Comparison of ENCODE assay signal across 10 cellular contexts in genomic region chr10:133608855-133609254, GRCh38. TPM values are rescaled to one million over a fixed set of nuclear protein-coding genes. Genes with fewer than 3 reads are reported as not detected.
A peak's percentile ranks its signal among the peaks of the same experiment; 100 is the strongest.
DNase-seq lines count a peak whose midpoint lies in the region; ATAC-seq, FAIRE-seq and TF ChIP-seq lines count a peak whose summit lies in the region.
"Had no signal": no experiment of that assay in that cellular context is flagged by ENCODE, and none has a peak within 500 bp of the region (broad histone marks: within the 10 kb centered on the region; RNA-seq: fewer than 3 reads in every experiment).

No MANE protein-coding gene starts in this region.

- WGBS in K562 (ENCODE audit: insufficient coverage, low coverage, missing lambda C conversion rate), result 0% methylated on average over 2 of the region's 3 CpGs

- H3K9ac ChIP-seq in Karpas-422 (ENCODE audit: low read length) (no peak overlapping the region), K562 (ENCODE audit: insufficient read depth in 1 of 2, low read depth in 2 of 2, low read length in 2 of 2) (no peak overlapping the region)

- H3K9me3 ChIP-seq in DOHH2 (ENCODE audit: control insufficient read depth, insufficient read depth, low read length), result peaks cover 7% of the 10 kb centered on the region; the same call in 1 of the 2 replicates
- H3K9me3 ChIP-seq in Karpas-422 (ENCODE audit: low read length), result peaks cover 15% of the 10 kb centered on the region; the same call in 1 of the 2 replicates
- H3K9me3 ChIP-seq in K562 (replicated peaks; ENCODE audit: control insufficient read depth, insufficient read depth, low read depth, low read length), result no peaks in the 10 kb centered on the region

- no peaks in the 10 kb centered on the region for H3K36me3 ChIP-seq in DOHH2 (ENCODE audit: control insufficient read depth, low read length)
- H3K36me3 ChIP-seq in Karpas-422 (ENCODE audit: insufficient read depth, low read length), result no peaks in the 10 kb centered on the region
- H3K36me3 ChIP-seq in K562 (ENCODE audit: control insufficient read depth, insufficient read depth, low read length), result no peaks in the 10 kb centered on the region

- H3K36me3 Mint-ChIP-seq in osteocyte (ENCODE audit: unreplicated experiment), result no peaks in the 10 kb centered on the region
- H3K36me3 Mint-ChIP-seq: activated naive CD8-positive, alpha-beta T cell treated with anti-CD3 and anti-CD28 coated beads, Interleukin-2, amount 10 ng/mL, durations not matched to agents 7 days and 5 days had no signal

- no peak overlapping the region for H3K4me3 Mint-ChIP-seq in osteocyte (ENCODE audit: unreplicated experiment)
- H3K4me3 Mint-ChIP-seq: activated naive CD8-positive, alpha-beta T cell treated with anti-CD3 and anti-CD28 coated beads, Interleukin-2, amount 10 ng/mL, durations not matched to agents 7 days and 5 days; naive thymus-derived CD8-positive, alpha-beta T cell had no signal

- DNase-seq in Karpas-422, result peak; percentile 46
- no peak for DNase-seq in K562 (ENCODE audit: extremely low read depth in 1 of 4, low spot score in 3 of 4)
- DNase-seq in osteocyte (ENCODE audit: extremely low spot score, unreplicated experiment), result no peak
- DNase-seq in NCI-H2029 (lab: John Stamatoyannopoulos, UW), result no peak
- DNase-seq in activated T-cell treated with anti-CD3 and anti-CD28 coated beads, Interleukin-2, amount 50 U/mL, for 1 hour, result no peak
- DNase-seq in activated gamma-delta T cell (lab: John Stamatoyannopoulos, UW), result no peak
- DNase-seq: activated naive CD8-positive, alpha-beta T cell treated with anti-CD3 and anti-CD28 coated beads, Interleukin-2, amount 10 ng/mL, durations not matched to agents 7 days and 5 days had no signal

- CTCF ChIA-PET in K562 (lab: Yijun Ruan, JAX; ENCODE audit: low intra/inter-chr PET ratio), result no interaction called here

- BruUV-seq in K562 (replicated peaks; lab: Mats Ljungman, UMichigan), result no TSS peak

- POLR2A ChIA-PET in K562 (lab: Yijun Ruan, JAX), result no interaction called here

- no peak for TF ChIP-seq EP300 in K562 (IDR thresholded peaks at IDR 0.05; ENCODE audit: low read length)

- intact Hi-C loops in K562 (cut with micrococcal nuclease), result no loop called here

- no peak overlapping the region for H2AFZ ChIP-seq in Karpas-422 (ENCODE audit: low read length)
- no peak overlapping the region for H2AFZ ChIP-seq in K562 (ENCODE audit: low read depth, low read length)

- TF ChIP-seq POLR2A in K562 (conservative IDR thresholded peaks at IDR 0.05), result no peak

- peak; percentile 59 for TF ChIP-seq CTCF in DOHH2 (IDR thresholded peaks at IDR 0.05; ENCODE audit: low read depth, low read length, poor library complexity, severe bottlenecking)
- TF ChIP-seq CTCF in K562 (IDR thresholded peaks at IDR 0.05 in 2 of 3, conservative IDR thresholded peaks at IDR 0.05 in 1 of 3; ENCODE audit: insufficient read depth in 2 of 3, low read depth in 1 of 3, low read length in 3 of 3), result peak in 2 of 3 experiments; percentile 31 to 51; a peak in 3 of 6 replicates
- peak; percentile 51 for TF ChIP-seq CTCF in osteocyte (IDR thresholded peaks at IDR 0.05)

- peaks cover 18% of the 10 kb centered on the region for H3K9me3 Mint-ChIP-seq in osteocyte (ENCODE audit: unreplicated experiment)
- H3K9me3 Mint-ChIP-seq: activated naive CD8-positive, alpha-beta T cell treated with anti-CD3 and anti-CD28 coated beads, Interleukin-2, amount 10 ng/mL, durations not matched to agents 7 days and 5 days had no signal

- H3K4me1 Mint-ChIP-seq in osteocyte (ENCODE audit: unreplicated experiment), result no peaks in the 10 kb centered on the region
- H3K4me1 Mint-ChIP-seq: naive thymus-derived CD8-positive, alpha-beta T cell had no signal

- no peak for FAIRE-seq in K562 (lab: Jason Lieb, UNC)

- H3K4me1 ChIP-seq in DOHH2 (ENCODE audit: control insufficient read depth, low read length), result no peaks in the 10 kb centered on the region
- no peaks in the 10 kb centered on the region for H3K4me1 ChIP-seq in Karpas-422 (ENCODE audit: low read length)
- no peaks in the 10 kb centered on the region for H3K4me1 ChIP-seq in K562 (replicated peaks in 1 of 2; ENCODE audit: control insufficient read depth in 2 of 2, insufficient read depth in 2 of 2, low read length in 2 of 2)

- H3K9me1 ChIP-seq in K562 (ENCODE audit: control insufficient read depth, insufficient read depth, low read length), result no peaks in the 10 kb centered on the region

- H3K4me3 ChIP-seq in DOHH2 (ENCODE audit: low read length), result no peak overlapping the region
- no peak overlapping the region for H3K4me3 ChIP-seq in Karpas-422 (ENCODE audit: low read length)
- H3K4me3 ChIP-seq in K562, result no peak overlapping the region

- H3K79me2 ChIP-seq in DOHH2 (ENCODE audit: control insufficient read depth, low read length) (no peaks in the 10 kb centered on the region), Karpas-422 (ENCODE audit: low read length) (no peaks in the 10 kb centered on the region), K562 (ENCODE audit: control insufficient read depth, insufficient read depth, low read length) (no peaks in the 10 kb centered on the region)

- in situ Hi-C loops in K562 (cut with MboI), result no loop called here

- no peaks in the 10 kb centered on the region for H3F3A ChIP-seq in DOHH2 (ENCODE audit: control insufficient read depth, insufficient read depth)

- no peak overlapping the region for H3K27ac Mint-ChIP-seq in osteocyte (ENCODE audit: unreplicated experiment)
- H3K27ac Mint-ChIP-seq: activated naive CD8-positive, alpha-beta T cell treated with anti-CD3 and anti-CD28 coated beads, Interleukin-2, amount 10 ng/mL, durations not matched to agents 7 days and 5 days had no signal

- no peak overlapping the region for H3K4me2 ChIP-seq in DOHH2 (ENCODE audit: low read length)
- H3K4me2 ChIP-seq in Karpas-422 (ENCODE audit: low read depth, low read length, poor library complexity, severe bottlenecking), result no peak overlapping the region
- no peak overlapping the region for H3K4me2 ChIP-seq in K562 (ENCODE audit: insufficient read depth, low read length)

- H3K9me2 ChIP-seq in DOHH2 (replicated peaks; ENCODE audit: control insufficient read depth, low read length), result no peaks in the 10 kb centered on the region
- no peaks in the 10 kb centered on the region for H3K9me2 ChIP-seq in Karpas-422 (replicated peaks; ENCODE audit: insufficient read depth, low read length)

- no peak overlapping the region for H3K27ac ChIP-seq in DOHH2 (ENCODE audit: low read depth, low read length)
- H3K27ac ChIP-seq in Karpas-422 (ENCODE audit: low read length), result no peak overlapping the region
- H3K27ac ChIP-seq in K562 (ENCODE audit: extremely low read depth, low read depth, low read length), result no peak overlapping the region

- H4K20me1 ChIP-seq in DOHH2 (ENCODE audit: control insufficient read depth, insufficient read depth, low read depth, low read length) (no peaks in the 10 kb centered on the region), Karpas-422 (ENCODE audit: insufficient read depth, low read depth, low read length) (no peaks in the 10 kb centered on the region), K562 (replicated peaks; ENCODE audit: control insufficient read depth, insufficient read depth, low read length) (no peaks in the 10 kb centered on the region)

- ATAC-seq in K562, result no peak
- ATAC-seq in HG02798 (IDR thresholded peaks at IDR 0.05; ENCODE audit: poor library complexity, unreplicated experiment), result no peak
- ATAC-seq: naive thymus-derived CD8-positive, alpha-beta T cell had no signal

- H3K27me3 Mint-ChIP-seq in osteocyte (ENCODE audit: unreplicated experiment), result peaks cover 13% of the 10 kb centered on the region

- TF ChIP-seq RAD21 in K562 (CRISPR knock-in tag; conservative IDR thresholded peaks at IDR 0.05 in 1 of 2, IDR thresholded peaks at IDR 0.05 in 1 of 2), result no peak; a peak in 1 of 4 replicates

- H3K27me3 ChIP-seq in DOHH2 (ENCODE audit: control insufficient read depth, low read length), result peaks cover 4% of the 10 kb centered on the region; the same call in 1 of the 2 replicates
- no peaks in the 10 kb centered on the region for H3K27me3 ChIP-seq in Karpas-422 (ENCODE audit: low read length)
- no peaks in the 10 kb centered on the region for H3K27me3 ChIP-seq in K562 (ENCODE audit: control insufficient read depth in 2 of 2, insufficient read depth in 2 of 2, low read length in 2 of 2)

RNA-seq across cellular contexts. Expression of gene FRG2B, which starts 17.7 kb away (rescaled TPM):
- total RNA-seq in Karpas-422 (2014; rRNA removed; shearing (Covaris generic); ENCODE audit: low replicate concordance), result not detected in 2 replicates
- total RNA-seq in K562 (2011; cell fraction: chromatin; rRNA removed; ENCODE audit: low replicate concordance), result not detected in 2 replicates
- total RNA-seq in K562 (2011; cell fraction: nucleolus; rRNA removed), result not detected in 2 replicates
- not detected in 2 replicates for total RNA-seq in K562 (2011; cell fraction: nucleoplasm; rRNA removed)
- total RNA-seq in K562 (2014; rRNA removed), result not detected in 2 replicates
- not detected in 2 replicates for total RNA-seq in K562 (2014; rRNA removed; fragmentation: Illumina TruSeq; extraction: Trizol)
- not detected in 2 replicates for total RNA-seq in K562 (2015; rRNA removed; fragmentation: Illumina TruSeq; extraction: Trizol)
- total RNA-seq in K562 (2021), result not detected in 2 replicates
- polyA plus RNA-seq in K562 (2011; rRNA removed), result not detected in 2 replicates
- not detected in 2 replicates for polyA plus RNA-seq in K562 (2011; cell fraction: cytosol; rRNA removed)
- not detected in 2 replicates for polyA plus RNA-seq in K562 (2011; cell fraction: nucleus; rRNA removed)
- polyA plus RNA-seq in K562 (2012), result not detected in 2 replicates
- polyA plus RNA-seq in K562 (2014; fragmentation: Illumina TruSeq; extraction: Trizol), result not detected in 2 replicates
- not detected for polyA plus RNA-seq in K562 (2014; fragmentation: Nextera tagmentation; extraction: Ambion mirVana)
- not detected in 2 replicates for polyA plus RNA-seq in K562 (2014; rRNA removed)
- not detected in 2 replicates for polyA minus RNA-seq in K562 (2011; rRNA and poly(A)+ RNA removed)
- not detected in 2 replicates for polyA minus RNA-seq in K562 (2011; cell fraction: cytosol; rRNA and poly(A)+ RNA removed)
- not detected in 2 replicates for polyA minus RNA-seq in K562 (2011; cell fraction: nucleus; rRNA and poly(A)+ RNA removed)
- not detected in 2 replicates for total RNA-seq in osteocyte
- total RNA-seq: activated naive CD8-positive, alpha-beta T cell treated with anti-CD3 and anti-CD28 coated beads, Interleukin-2, amount 10 ng/mL, durations not matched to agents 7 days and 5 days; naive thymus-derived CD8-positive, alpha-beta T cell had no signal
- polyA plus RNA-seq: naive thymus-derived CD8-positive, alpha-beta T cell had no signal

RNA-seq across cellular contexts. Expression of gene SYCE1, which starts 43.5 kb away (rescaled TPM):
- total RNA-seq in Karpas-422 (2014; rRNA removed; shearing (Covaris generic); ENCODE audit: low replicate concordance), result not detected in 2 replicates
- not detected in 2 replicates for total RNA-seq in K562 (2011; cell fraction: chromatin; rRNA removed; ENCODE audit: low replicate concordance)
- not detected in 2 replicates for total RNA-seq in K562 (2011; cell fraction: nucleolus; rRNA removed)
- total RNA-seq in K562 (2011; cell fraction: nucleoplasm; rRNA removed), result not detected in 2 replicates
- total RNA-seq in K562 (2014; rRNA removed), result 0.08 TPM in 1 of 2 replicates, not detected in the other
- total RNA-seq in K562 (2014; rRNA removed; fragmentation: Illumina TruSeq; extraction: Trizol), result not detected in 2 replicates
- total RNA-seq in K562 (2015; rRNA removed; fragmentation: Illumina TruSeq; extraction: Trizol), result not detected in 2 replicates
- not detected in 2 replicates for total RNA-seq in K562 (2021)
- not detected in 2 replicates for polyA plus RNA-seq in K562 (2011; rRNA removed)
- polyA plus RNA-seq in K562 (2011; cell fraction: cytosol; rRNA removed), result not detected in 2 replicates
- polyA plus RNA-seq in K562 (2011; cell fraction: nucleus; rRNA removed), result not detected in 2 replicates
- polyA plus RNA-seq in K562 (2012), result 0.08 and 0.37 TPM in 2 replicates
- not detected in 2 replicates for polyA plus RNA-seq in K562 (2014; fragmentation: Illumina TruSeq; extraction: Trizol)
- not detected for polyA plus RNA-seq in K562 (2014; fragmentation: Nextera tagmentation; extraction: Ambion mirVana)
- not detected in 2 replicates for polyA plus RNA-seq in K562 (2014; rRNA removed)
- polyA minus RNA-seq in K562 (2011; rRNA and poly(A)+ RNA removed), result not detected in 2 replicates
- not detected in 2 replicates for polyA minus RNA-seq in K562 (2011; cell fraction: cytosol; rRNA and poly(A)+ RNA removed)
- not detected in 2 replicates for polyA minus RNA-seq in K562 (2011; cell fraction: nucleus; rRNA and poly(A)+ RNA removed)
- not detected in 2 replicates for total RNA-seq in osteocyte
